Comparison of ENCODE assay signal across 1 cellular context in genomic region chr6:108578595-108579038, GRCh38.
TF ChIP-seq lines count a peak whose summit lies in the region.

No MANE protein-coding gene starts in this region.

TF ChIP-seq in K562, 482 proteins besides CTCF, POLR2A, EP300 and RAD21 (continued from another document and continues in another):
- TF ChIP-seq ZBTB40 (IDR thresholded peaks at IDR 0.05) (peak; percentile 50; the same call in 1 of the 2 replicates), ZBTB40 (CRISPR knock-in tag; IDR thresholded peaks at IDR 0.05) (no peak), HIVEP1 (CRISPR knock-in tag; IDR thresholded peaks at IDR 0.05) (no peak), ZFPM2 (CRISPR knock-in tag; IDR thresholded peaks at IDR 0.05) (no peak), ZNF124 (CRISPR knock-in tag; IDR thresholded peaks at IDR 0.05) (no peak), NR1H2 (CRISPR knock-in tag; IDR thresholded peaks at IDR 0.05) (no peak), KDM4B (IDR thresholded peaks at IDR 0.05; ENCODE audit: borderline replicate concordance in 2 of 2, low read depth in 1 of 2) (no peak), PREB (CRISPR knock-in tag; IDR thresholded peaks at IDR 0.05) (no peak), NFIC (IDR thresholded peaks at IDR 0.05) (peak; percentile 88), SMC3 (conservative IDR thresholded peaks at IDR 0.05; ENCODE audit: insufficient read depth, low read depth, low read length) (no peak; the same call in 1 of the 2 replicates), NCOA2 (IDR thresholded peaks at IDR 0.05; ENCODE audit: partially characterized antibody in 2 of 2) (peak; percentile 71 to 73), DMBX1 (CRISPR knock-in tag; IDR thresholded peaks at IDR 0.05; ENCODE audit: borderline replicate concordance) (no peak), POLR2G (IDR thresholded peaks at IDR 0.05; ENCODE audit: low read depth, low read length) (no peak), HSF4 (CRISPR knock-in tag; IDR thresholded peaks at IDR 0.05; ENCODE audit: borderline replicate concordance) (no peak), NFE2 (IDR thresholded peaks at IDR 0.05; ENCODE audit: low read depth) (peak; percentile 96), TAF9B (IDR thresholded peaks at IDR 0.05; ENCODE audit: partially characterized antibody) (peak; percentile 91), ZNF408 (CRISPR knock-in tag; IDR thresholded peaks at IDR 0.05; ENCODE audit: low read depth) (no peak), ZBTB49 (CRISPR knock-in tag; IDR thresholded peaks at IDR 0.05; ENCODE audit: borderline replicate concordance) (no peak), MBD1 (CRISPR knock-in tag; IDR thresholded peaks at IDR 0.05) (no peak), RNF219 (CRISPR knock-in tag; IDR thresholded peaks at IDR 0.05) (no peak), ZNF551 (CRISPR knock-in tag; IDR thresholded peaks at IDR 0.05) (no peak), ZBTB9 (CRISPR knock-in tag; IDR thresholded peaks at IDR 0.05) (no peak), ZNF444 (CRISPR knock-in tag; IDR thresholded peaks at IDR 0.05) (no peak), IRF1 (CRISPR knock-in tag; IDR thresholded peaks at IDR 0.05; ENCODE audit: borderline replicate concordance) (no peak), HDAC2 (IDR thresholded peaks at IDR 0.05) (peak; percentile 94), ZNF696 (CRISPR knock-in tag; conservative IDR thresholded peaks at IDR 0.05) (no peak), NFIX (CRISPR knock-in tag; IDR thresholded peaks at IDR 0.05; ENCODE audit: low read depth) (no peak), BCLAF1 (IDR thresholded peaks at IDR 0.05; ENCODE audit: borderline replicate concordance in 1 of 2, control insufficient read depth in 1 of 2, low read depth in 2 of 2, low read length in 1 of 2) (no peak), ZNF354B (CRISPR knock-in tag; IDR thresholded peaks at IDR 0.05) (no peak), NFYB (IDR thresholded peaks at IDR 0.05; ENCODE audit: extremely low read depth, insufficient read length) (no peak), MCM5 (IDR thresholded peaks at IDR 0.05; ENCODE audit: low read depth) (no peak), TCF15 (CRISPR knock-in tag; IDR thresholded peaks at IDR 0.05) (no peak), DNMT1 (IDR thresholded peaks at IDR 0.05) (no peak), PTRF (tag; IDR thresholded peaks at IDR 0.05) (no peak), RFX1 (IDR thresholded peaks at IDR 0.05) (no peak), ZBTB34 (CRISPR knock-in tag; IDR thresholded peaks at IDR 0.05) (no peak), ZSCAN32 (CRISPR knock-in tag; IDR thresholded peaks at IDR 0.05) (no peak)
